In the genomic region with DNA sequence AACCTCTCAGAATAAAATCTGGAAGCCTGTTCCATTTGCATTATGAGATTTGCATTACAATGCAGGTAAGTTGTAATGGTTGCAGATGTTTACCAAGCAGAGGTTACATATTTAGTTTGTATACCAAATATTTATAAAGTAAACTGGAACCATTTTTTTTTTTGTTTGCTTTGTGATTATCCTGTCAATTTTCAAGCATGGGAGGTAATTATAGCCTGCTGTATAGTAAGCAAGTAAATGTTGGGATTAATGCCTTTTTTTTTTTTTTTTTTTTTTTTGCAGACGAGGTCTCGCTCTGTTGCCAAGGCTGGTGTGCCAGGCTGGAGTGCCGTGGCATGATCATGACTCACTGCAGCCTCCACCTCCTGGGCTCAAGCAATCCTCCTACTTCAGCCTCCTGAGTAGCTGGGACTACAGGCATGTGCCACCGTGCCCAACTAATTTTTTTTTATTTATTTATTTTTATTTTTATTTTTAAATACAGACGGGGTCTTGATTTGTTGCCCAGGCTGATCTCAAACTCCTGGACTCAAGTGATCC, we compare ENCODE assay signal across 1 cellular context.
A peak's percentile ranks its signal among the peaks of the same experiment; 100 is the strongest.
TF ChIP-seq lines count a peak whose summit lies in the region.

No MANE protein-coding gene starts in this region.

TF ChIP-seq in HepG2, 621 proteins besides CTCF, POLR2A, EP300 and RAD21 (continued from another document):
- TF ChIP-seq ZNF609 (CRISPR knock-in tag; IDR thresholded peaks at IDR 0.05; ENCODE audit: borderline replicate concordance) (peak; percentile 78), GABPA (IDR thresholded peaks at IDR 0.05; ENCODE audit: low read depth, low read length) (no peak), GABPA (CRISPR knock-in tag; IDR thresholded peaks at IDR 0.05; ENCODE audit: low read depth) (peak; percentile 30; the same call in 1 of the 2 replicates), TCF7 (IDR thresholded peaks at IDR 0.05; ENCODE audit: low read depth) (peak; percentile 31; the same call in 1 of the 2 replicates), MIXL1 (CRISPR knock-in tag; IDR thresholded peaks at IDR 0.05) (peak; percentile 44; the same call in 1 of the 2 replicates), DNMT1 (CRISPR knock-in tag; IDR thresholded peaks at IDR 0.05) (no peak), IKZF5 (CRISPR knock-in tag; IDR thresholded peaks at IDR 0.05) (no peak), BCL6 (CRISPR knock-in tag; IDR thresholded peaks at IDR 0.05) (peak; percentile 52; the same call in 1 of the 2 replicates), FOXA1 (IDR thresholded peaks at IDR 0.05) (peak; percentile 94), FOXA1 (CRISPR knock-in tag; IDR thresholded peaks at IDR 0.05) (no peak), MBD4 (IDR thresholded peaks at IDR 0.05; ENCODE audit: borderline replicate concordance, low read length) (no peak), FOXJ3 (CRISPR knock-in tag; IDR thresholded peaks at IDR 0.05; ENCODE audit: borderline replicate concordance) (peak; percentile 30; the same call in 1 of the 2 replicates)
